ENCODE assay signal across 1 cellular context in genomic region chr11:9254416-9254815, GRCh38.
TF ChIP-seq lines count a peak whose summit lies in the region.

No MANE protein-coding gene starts in this region.

TF ChIP-seq in GM23338, 12 proteins besides CTCF, POLR2A, EP300 and RAD21 (continued from another document):
- TF ChIP-seq ZNF462 (CRISPR knock-in tag; IDR thresholded peaks at IDR 0.05) (no peak), EZH2phosphoT487 (IDR thresholded peaks at IDR 0.05; ENCODE audit: unreplicated experiment) (no peak), POLR2AphosphoS5 (IDR thresholded peaks at IDR 0.05; ENCODE audit: low read depth) (no peak), EZH2 (IDR thresholded peaks at IDR 0.05; ENCODE audit: low read depth, unreplicated experiment) (no peak), ZNF114 (CRISPR knock-in tag; IDR thresholded peaks at IDR 0.05) (no peak), NANOG (IDR thresholded peaks at IDR 0.05; ENCODE audit: borderline replicate concordance) (no peak), CREB1 (CRISPR knock-in tag; IDR thresholded peaks at IDR 0.05; ENCODE audit: low read depth) (no peak), JUNB (IDR thresholded peaks at IDR 0.05; ENCODE audit: unreplicated experiment) (no peak), STAT1 (IDR thresholded peaks at IDR 0.05; ENCODE audit: unreplicated experiment) (no peak), ZNF331 (CRISPR knock-in tag; IDR thresholded peaks at IDR 0.05; ENCODE audit: low read depth) (no peak), ETS1 (IDR thresholded peaks at IDR 0.05) (no peak)
